Comparison of ENCODE assay signal across 2 cellular contexts in the genomic region with DNA sequence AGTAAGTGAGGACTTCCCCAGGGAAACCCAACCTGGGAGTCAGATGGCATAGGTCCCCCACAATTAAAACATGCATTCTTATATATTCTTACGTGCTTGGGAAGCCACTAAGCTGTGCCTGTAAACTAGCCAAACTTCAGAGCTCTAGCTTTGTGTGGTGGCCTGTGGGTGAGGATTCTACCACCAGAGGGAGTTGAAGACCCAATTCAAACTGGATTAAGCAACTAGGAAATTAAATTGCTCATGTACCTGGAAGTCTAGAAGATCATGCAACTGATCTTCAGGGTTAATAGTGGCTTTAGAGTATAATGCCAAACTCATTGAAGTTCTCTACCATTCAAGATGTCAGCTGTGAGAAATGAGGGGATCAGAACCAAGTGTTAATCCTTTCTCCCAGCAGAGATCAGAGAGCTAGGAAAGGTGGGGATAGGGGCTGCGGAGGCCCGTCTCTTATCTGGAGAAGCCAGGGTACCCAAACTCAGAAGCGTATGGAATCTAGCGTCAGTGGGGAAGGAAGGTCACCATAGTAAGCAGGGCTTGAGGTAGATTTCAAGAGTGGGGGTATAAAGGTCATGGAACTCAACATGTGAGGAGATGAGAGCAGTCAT.
TF ChIP-seq lines count a peak whose summit lies in the region.

No MANE protein-coding gene starts in this region.

TF ChIP-seq in GM23338, 12 proteins besides CTCF, POLR2A, EP300 and RAD21 (continued from another document and continues in another):
- TF ChIP-seq, protein P1, sequence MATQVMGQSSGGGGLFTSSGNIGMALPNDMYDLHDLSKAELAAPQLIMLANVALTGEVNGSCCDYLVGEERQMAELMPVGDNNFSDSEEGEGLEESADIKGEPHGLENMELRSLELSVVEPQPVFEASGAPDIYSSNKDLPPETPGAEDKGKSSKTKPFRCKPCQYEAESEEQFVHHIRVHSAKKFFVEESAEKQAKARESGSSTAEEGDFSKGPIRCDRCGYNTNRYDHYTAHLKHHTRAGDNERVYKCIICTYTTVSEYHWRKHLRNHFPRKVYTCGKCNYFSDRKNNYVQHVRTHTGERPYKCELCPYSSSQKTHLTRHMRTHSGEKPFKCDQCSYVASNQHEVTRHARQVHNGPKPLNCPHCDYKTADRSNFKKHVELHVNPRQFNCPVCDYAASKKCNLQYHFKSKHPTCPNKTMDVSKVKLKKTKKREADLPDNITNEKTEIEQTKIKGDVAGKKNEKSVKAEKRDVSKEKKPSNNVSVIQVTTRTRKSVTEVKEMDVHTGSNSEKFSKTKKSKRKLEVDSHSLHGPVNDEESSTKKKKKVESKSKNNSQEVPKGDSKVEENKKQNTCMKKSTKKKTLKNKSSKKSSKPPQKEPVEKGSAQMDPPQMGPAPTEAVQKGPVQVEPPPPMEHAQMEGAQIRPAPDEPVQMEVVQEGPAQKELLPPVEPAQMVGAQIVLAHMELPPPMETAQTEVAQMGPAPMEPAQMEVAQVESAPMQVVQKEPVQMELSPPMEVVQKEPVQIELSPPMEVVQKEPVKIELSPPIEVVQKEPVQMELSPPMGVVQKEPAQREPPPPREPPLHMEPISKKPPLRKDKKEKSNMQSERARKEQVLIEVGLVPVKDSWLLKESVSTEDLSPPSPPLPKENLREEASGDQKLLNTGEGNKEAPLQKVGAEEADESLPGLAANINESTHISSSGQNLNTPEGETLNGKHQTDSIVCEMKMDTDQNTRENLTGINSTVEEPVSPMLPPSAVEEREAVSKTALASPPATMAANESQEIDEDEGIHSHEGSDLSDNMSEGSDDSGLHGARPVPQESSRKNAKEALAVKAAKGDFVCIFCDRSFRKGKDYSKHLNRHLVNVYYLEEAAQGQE (IDR thresholded peaks at IDR 0.05; ENCODE audit: unreplicated experiment): no peak
- TF ChIP-seq POLR2AphosphoS5 (IDR thresholded peaks at IDR 0.05; ENCODE audit: low read depth) (no peak), EZH2phosphoT487 (IDR thresholded peaks at IDR 0.05; ENCODE audit: unreplicated experiment) (no peak), ZNF114 (CRISPR knock-in tag; IDR thresholded peaks at IDR 0.05) (no peak), NANOG (IDR thresholded peaks at IDR 0.05; ENCODE audit: borderline replicate concordance) (no peak), STAT1 (IDR thresholded peaks at IDR 0.05; ENCODE audit: unreplicated experiment) (no peak), ZNF331 (CRISPR knock-in tag; IDR thresholded peaks at IDR 0.05; ENCODE audit: low read depth) (no peak)
- TF ChIP-seq, protein P2, sequence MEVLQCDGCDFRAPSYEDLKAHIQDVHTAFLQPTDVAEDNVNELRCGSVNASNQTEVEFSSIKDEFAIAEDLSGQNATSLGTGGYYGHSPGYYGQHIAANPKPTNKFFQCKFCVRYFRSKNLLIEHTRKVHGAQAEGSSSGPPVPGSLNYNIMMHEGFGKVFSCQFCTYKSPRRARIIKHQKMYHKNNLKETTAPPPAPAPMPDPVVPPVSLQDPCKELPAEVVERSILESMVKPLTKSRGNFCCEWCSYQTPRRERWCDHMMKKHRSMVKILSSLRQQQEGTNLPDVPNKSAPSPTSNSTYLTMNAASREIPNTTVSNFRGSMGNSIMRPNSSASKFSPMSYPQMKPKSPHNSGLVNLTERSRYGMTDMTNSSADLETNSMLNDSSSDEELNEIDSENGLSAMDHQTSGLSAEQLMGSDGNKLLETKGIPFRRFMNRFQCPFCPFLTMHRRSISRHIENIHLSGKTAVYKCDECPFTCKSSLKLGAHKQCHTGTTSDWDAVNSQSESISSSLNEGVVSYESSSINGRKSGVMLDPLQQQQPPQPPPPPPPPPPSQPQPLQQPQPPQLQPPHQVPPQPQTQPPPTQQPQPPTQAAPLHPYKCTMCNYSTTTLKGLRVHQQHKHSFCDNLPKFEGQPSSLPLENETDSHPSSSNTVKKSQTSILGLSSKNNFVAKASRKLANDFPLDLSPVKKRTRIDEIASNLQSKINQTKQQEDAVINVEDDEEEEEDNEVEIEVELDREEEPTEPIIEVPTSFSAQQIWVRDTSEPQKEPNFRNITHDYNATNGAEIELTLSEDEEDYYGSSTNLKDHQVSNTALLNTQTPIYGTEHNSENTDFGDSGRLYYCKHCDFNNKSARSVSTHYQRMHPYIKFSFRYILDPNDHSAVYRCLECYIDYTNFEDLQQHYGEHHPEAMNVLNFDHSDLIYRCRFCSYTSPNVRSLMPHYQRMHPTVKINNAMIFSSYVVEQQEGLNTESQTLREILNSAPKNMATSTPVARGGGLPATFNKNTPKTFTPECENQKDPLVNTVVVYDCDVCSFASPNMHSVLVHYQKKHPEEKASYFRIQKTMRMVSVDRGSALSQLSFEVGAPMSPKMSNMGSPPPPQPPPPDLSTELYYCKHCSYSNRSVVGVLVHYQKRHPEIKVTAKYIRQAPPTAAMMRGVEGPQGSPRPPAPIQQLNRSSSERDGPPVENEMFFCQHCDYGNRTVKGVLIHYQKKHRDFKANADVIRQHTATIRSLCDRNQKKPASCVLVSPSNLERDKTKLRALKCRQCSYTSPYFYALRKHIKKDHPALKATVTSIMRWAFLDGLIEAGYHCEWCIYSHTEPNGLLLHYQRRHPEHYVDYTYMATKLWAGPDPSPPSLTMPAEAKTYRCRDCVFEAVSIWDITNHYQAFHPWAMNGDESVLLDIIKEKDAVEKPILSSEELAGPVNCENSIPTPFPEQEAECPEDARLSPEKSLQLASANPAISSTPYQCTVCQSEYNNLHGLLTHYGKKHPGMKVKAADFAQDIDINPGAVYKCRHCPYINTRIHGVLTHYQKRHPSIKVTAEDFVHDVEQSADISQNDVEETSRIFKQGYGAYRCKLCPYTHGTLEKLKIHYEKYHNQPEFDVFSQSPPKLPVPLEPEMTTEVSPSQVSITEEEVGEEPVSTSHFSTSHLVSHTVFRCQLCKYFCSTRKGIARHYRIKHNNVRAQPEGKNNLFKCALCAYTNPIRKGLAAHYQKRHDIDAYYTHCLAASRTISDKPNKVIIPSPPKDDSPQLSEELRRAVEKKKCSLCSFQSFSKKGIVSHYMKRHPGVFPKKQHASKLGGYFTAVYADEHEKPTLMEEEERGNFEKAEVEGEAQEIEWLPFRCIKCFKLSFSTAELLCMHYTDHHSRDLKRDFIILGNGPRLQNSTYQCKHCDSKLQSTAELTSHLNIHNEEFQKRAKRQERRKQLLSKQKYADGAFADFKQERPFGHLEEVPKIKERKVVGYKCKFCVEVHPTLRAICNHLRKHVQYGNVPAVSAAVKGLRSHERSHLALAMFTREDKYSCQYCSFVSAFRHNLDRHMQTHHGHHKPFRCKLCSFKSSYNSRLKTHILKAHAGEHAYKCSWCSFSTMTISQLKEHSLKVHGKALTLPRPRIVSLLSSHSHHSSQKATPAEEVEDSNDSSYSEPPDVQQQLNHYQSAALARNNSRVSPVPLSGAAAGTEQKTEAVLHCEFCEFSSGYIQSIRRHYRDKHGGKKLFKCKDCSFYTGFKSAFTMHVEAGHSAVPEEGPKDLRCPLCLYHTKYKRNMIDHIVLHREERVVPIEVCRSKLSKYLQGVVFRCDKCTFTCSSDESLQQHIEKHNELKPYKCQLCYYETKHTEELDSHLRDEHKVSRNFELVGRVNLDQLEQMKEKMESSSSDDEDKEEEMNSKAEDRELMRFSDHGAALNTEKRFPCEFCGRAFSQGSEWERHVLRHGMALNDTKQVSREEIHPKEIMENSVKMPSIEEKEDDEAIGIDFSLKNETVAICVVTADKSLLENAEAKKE (CRISPR knock-in tag; IDR thresholded peaks at IDR 0.05): no peak
- TF ChIP-seq, protein P3, sequence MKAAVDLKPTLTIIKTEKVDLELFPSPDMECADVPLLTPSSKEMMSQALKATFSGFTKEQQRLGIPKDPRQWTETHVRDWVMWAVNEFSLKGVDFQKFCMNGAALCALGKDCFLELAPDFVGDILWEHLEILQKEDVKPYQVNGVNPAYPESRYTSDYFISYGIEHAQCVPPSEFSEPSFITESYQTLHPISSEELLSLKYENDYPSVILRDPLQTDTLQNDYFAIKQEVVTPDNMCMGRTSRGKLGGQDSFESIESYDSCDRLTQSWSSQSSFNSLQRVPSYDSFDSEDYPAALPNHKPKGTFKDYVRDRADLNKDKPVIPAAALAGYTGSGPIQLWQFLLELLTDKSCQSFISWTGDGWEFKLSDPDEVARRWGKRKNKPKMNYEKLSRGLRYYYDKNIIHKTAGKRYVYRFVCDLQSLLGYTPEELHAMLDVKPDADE (IDR thresholded peaks at IDR 0.05): no peak

TF ChIP-seq in H1, 55 proteins besides CTCF, POLR2A, EP300 and RAD21:
- TF ChIP-seq RFX5 (IDR thresholded peaks at IDR 0.05; ENCODE audit: borderline replicate concordance, low read depth, low read length): no peak
- TF ChIP-seq CEBPB (IDR thresholded peaks at IDR 0.05; ENCODE audit: low read depth, low read length): peak; percentile 71
- no peak for TF ChIP-seq ASH2L (IDR thresholded peaks at IDR 0.05; ENCODE audit: low read length)
- no peak for TF ChIP-seq BACH1 (IDR thresholded peaks at IDR 0.05; ENCODE audit: low read length)
